ENCODE assay signal across 30 cellular contexts in genomic region chr12:94273272-94273671, GRCh38.
"Had no signal": no experiment of that assay in that cellular context is flagged by ENCODE, and none has a peak within 500 bp of the region (broad histone marks: within the 10 kb centered on the region; RNA-seq: fewer than 3 reads in every experiment).

No MANE protein-coding gene starts in this region.

- H3K9me3 Mint-ChIP-seq: activated CD4-positive, alpha-beta T cell treated with anti-CD3 and anti-CD28 coated beads, Interleukin-2, amount 10 ng/mL, durations not matched to agents 24 days and 14 days; activated naive CD4-positive, alpha-beta T cell treated with anti-CD3 and anti-CD28 coated beads, Interleukin-2, amount 10 ng/mL, durations not matched to agents 7 days and 5 days; activated naive CD8-positive, alpha-beta T cell treated with anti-CD3 and anti-CD28 coated beads for 36 hours; activated T-cell treated with anti-CD3 and anti-CD28 coated beads, Interleukin-2, amount 50 U/mL, for 24 hours; activated T-helper 1 cell treated with anti-CD3 and anti-CD28 coated beads, Interleukin-12 subunit alpha, Interleukin-12 subunit beta, Interleukin-2, Interleukin-4 antibody, amounts not matched to agents 30 ng/mL and 10 ng/mL and 1 ng/mL, durations not matched to agents 14 hours and 24 hours and 36 hours; IgD-negative memory B cell had no signal

- H3K27me3 Mint-ChIP-seq: activated CD4-positive, alpha-beta T cell treated with anti-CD3 and anti-CD28 coated beads, Interleukin-2, amount 10 ng/mL, durations not matched to agents 24 days and 14 days; activated naive CD4-positive, alpha-beta T cell treated with anti-CD3 and anti-CD28 coated beads, Interleukin-2, amount 10 ng/mL, durations not matched to agents 7 days and 5 days; activated naive CD8-positive, alpha-beta T cell treated with anti-CD3 and anti-CD28 coated beads for 36 hours; activated T-cell treated with anti-CD3 and anti-CD28 coated beads, Interleukin-2, amount 50 U/mL, for 24 hours; IgD-negative memory B cell had no signal

- ATAC-seq: activated CD8-positive, alpha-beta T cell treated with anti-CD3 and anti-CD28 coated beads, Interleukin-2, amount 10 ng/mL, durations not matched to agents 7 days and 5 days; body of pancreas; Right ventricle myocardium inferior had no signal

- DNase-seq: activated CD4-positive, alpha-beta T cell treated with anti-CD3 and anti-CD28 coated beads, Interleukin-2, amount 10 ng/mL, durations not matched to agents 24 days and 14 days; activated CD4-positive, alpha-beta T cell treated with anti-CD3 and anti-CD28 coated beads, Interleukin-2, amount 50 U/mL, for 48 hours; activated CD8-positive, alpha-beta T cell treated with anti-CD3 and anti-CD28 coated beads, Interleukin-2, amount 10 ng/mL, durations not matched to agents 7 days and 5 days; activated gamma-delta T cell treated with Interleukin-2 at 50 U/mL for 16 hours; activated naive CD4-positive, alpha-beta T cell treated with anti-CD3 and anti-CD28 coated beads, Interleukin-2, amount 10 ng/mL, durations not matched to agents 7 days and 5 days; activated naive CD8-positive, alpha-beta T cell treated with anti-CD3 and anti-CD28 coated beads for 36 hours; activated T-cell treated with anti-CD3 and anti-CD28 coated beads, Interleukin-2, amount 50 U/mL, for 24 hours; adrenal gland; body of pancreas; cerebellar nuclear complex; Kasumi-1; KG1; MM.1S; MV-4-11; NCI-H1092; NCI-H1436 treated with DMSO at 0.1 percent for 48 hours; NCI-H1694 treated with DMSO at 0.1 percent for 48 hours; NCI-H2029; NCI-H2171; NCI-H510A; NCI-H526; NCI-H748 treated with DMSO at 0.1 percent for 48 hours; PC-9; SW 1271; T-helper 1 cell; T1000; WERI-Rb-1 had no signal

- H3K4me3 Mint-ChIP-seq: activated CD4-positive, alpha-beta T cell treated with anti-CD3 and anti-CD28 coated beads, Interleukin-2, amount 10 ng/mL, durations not matched to agents 24 days and 14 days; activated CD8-positive, alpha-beta T cell treated with anti-CD3 and anti-CD28 coated beads, Interleukin-2, amount 10 ng/mL, durations not matched to agents 7 days and 5 days; activated naive CD4-positive, alpha-beta T cell treated with anti-CD3 and anti-CD28 coated beads, Interleukin-2, amount 10 ng/mL, durations not matched to agents 7 days and 5 days; activated naive CD8-positive, alpha-beta T cell treated with anti-CD3 and anti-CD28 coated beads for 36 hours; activated T-cell treated with anti-CD3 and anti-CD28 coated beads, Interleukin-2, amount 50 U/mL, for 24 hours; activated T-helper 1 cell treated with anti-CD3 and anti-CD28 coated beads, Interleukin-12 subunit alpha, Interleukin-12 subunit beta, Interleukin-2, Interleukin-4 antibody, amounts not matched to agents 30 ng/mL and 10 ng/mL and 1 ng/mL, durations not matched to agents 14 hours and 24 hours and 36 hours; IgD-negative memory B cell had no signal

- H3K27ac Mint-ChIP-seq: activated CD4-positive, alpha-beta T cell treated with anti-CD3 and anti-CD28 coated beads, Interleukin-2, amount 10 ng/mL, durations not matched to agents 24 days and 14 days; activated CD8-positive, alpha-beta T cell treated with anti-CD3 and anti-CD28 coated beads, Interleukin-2, amount 10 ng/mL, durations not matched to agents 7 days and 5 days; activated naive CD4-positive, alpha-beta T cell treated with anti-CD3 and anti-CD28 coated beads, Interleukin-2, amount 10 ng/mL, durations not matched to agents 7 days and 5 days; activated naive CD8-positive, alpha-beta T cell treated with anti-CD3 and anti-CD28 coated beads for 36 hours; activated T-cell treated with anti-CD3 and anti-CD28 coated beads, Interleukin-2, amount 50 U/mL, for 24 hours; activated T-helper 1 cell treated with anti-CD3 and anti-CD28 coated beads, Interleukin-12 subunit alpha, Interleukin-12 subunit beta, Interleukin-2, Interleukin-4 antibody, amounts not matched to agents 30 ng/mL and 10 ng/mL and 1 ng/mL, durations not matched to agents 14 hours and 24 hours and 36 hours had no signal
